ENCODE assay signal across 8 cellular contexts in genomic region chr17:42608692-42609181, GRCh38. TPM values are rescaled to one million over a fixed set of nuclear protein-coding genes. Genes with fewer than 3 reads are reported as not detected.
A peak's percentile ranks its signal among the peaks of the same experiment; 100 is the strongest.
DNase-seq lines count a peak whose midpoint lies in the region; ATAC-seq and TF ChIP-seq lines count a peak whose summit lies in the region.

No MANE protein-coding gene starts in this region.

- H3K27me3 Mint-ChIP-seq in Caco-2 (ENCODE audit: insufficient read depth, unreplicated experiment) (no peaks in the 10 kb centered on the region), immature natural killer cell (ENCODE audit: low read depth in 3 of 3) (peaks cover 8 to 14% (median 9%) of the 10 kb centered on the region in 3 donors)
- no peaks in the 10 kb centered on the region for H3K27me3 Mint-ChIP-seq in stimulated activated memory B cell treated with anti-CD40 and anti-IgM and Interleukin-4, amounts not matched to agents 10 μg/mL and 1 μg/mL and 100 μg/mL, for 72 hours

- H3K36me3 ChIP-seq in Caco-2 (ENCODE audit: control insufficient read depth, insufficient read depth, low read length) (no peaks in the 10 kb centered on the region), Loucy (ENCODE audit: insufficient read depth, low read length) (peaks cover 16% of the 10 kb centered on the region; the same call in 1 of the 2 replicates)

- H3K9me3 Mint-ChIP-seq in Caco-2 (ENCODE audit: unreplicated experiment) (no peaks in the 10 kb centered on the region), immature natural killer cell (no peaks in the 10 kb centered on the region)
- no peaks in the 10 kb centered on the region for H3K9me3 Mint-ChIP-seq in stimulated activated memory B cell treated with anti-CD40 and anti-IgM and Interleukin-4, amounts not matched to agents 10 μg/mL and 1 μg/mL and 100 μg/mL, for 72 hours

- peak overlapping the region; percentile 70 for H3K4me3 ChIP-seq in Caco-2 (ENCODE audit: low read depth, low read length)
- peak overlapping the region; percentile 90 for H3K4me3 ChIP-seq in Loucy (ENCODE audit: low read length, poor library complexity, severe bottlenecking)

- POLR2A ChIA-PET in Caco-2 (lab: Charles Lee): interaction anchor here (0.6 to 3.2 kb wide), 16 partner anchors 10 to 690 kb away, joined by 3 to 26 read pairs (median 5); partner anchors contain the start of genes EZH1, PLEKHH3, PSMC3IP and RPL27

- H4K20me1 ChIP-seq in Loucy (ENCODE audit: insufficient read depth, low read length, poor library complexity, severe bottlenecking): peaks cover 18% of the 10 kb centered on the region

- peaks cover 13% of the 10 kb centered on the region for H3K4me1 Mint-ChIP-seq in Caco-2 (ENCODE audit: low read depth, unreplicated experiment)
- H3K4me1 Mint-ChIP-seq in immature natural killer cell: peaks cover 56 to 64% of the 10 kb centered on the region in 2 donors
- peaks cover 58% of the 10 kb centered on the region for H3K4me1 Mint-ChIP-seq in stimulated activated memory B cell treated with anti-CD40 and anti-IgM and Interleukin-4, amounts not matched to agents 10 μg/mL and 1 μg/mL and 100 μg/mL, for 72 hours

- H3K36me3 Mint-ChIP-seq in Caco-2 (ENCODE audit: insufficient read depth, unreplicated experiment) (peaks cover 22% of the 10 kb centered on the region), immature natural killer cell (peaks cover 0 to 18% (median 0%) of the 10 kb centered on the region in 3 donors)
- H3K36me3 Mint-ChIP-seq in stimulated activated memory B cell treated with anti-CD40 and anti-IgM and Interleukin-4, amounts not matched to agents 10 μg/mL and 1 μg/mL and 100 μg/mL, for 72 hours: peaks cover 20% of the 10 kb centered on the region

- TF ChIP-seq CTCF in Caco-2 (IDR thresholded peaks at IDR 0.05; ENCODE audit: insufficient read depth in 1 of 2, low read depth in 1 of 2, low read length in 1 of 2, severe bottlenecking in 1 of 2, unreplicated experiment in 1 of 2) (no peak), Loucy (conservative IDR thresholded peaks at IDR 0.05; ENCODE audit: low read length) (no peak; the same call in 1 of the 2 replicates)

- H3K79me2 ChIP-seq in Loucy (ENCODE audit: insufficient read depth, low read length): peaks cover 76% of the 10 kb centered on the region

- H3K4me1 ChIP-seq in Caco-2 (peaks cover 6% of the 10 kb centered on the region; the same call in 1 of the 2 replicates), Loucy (ENCODE audit: insufficient read depth, low read length, poor library complexity, severe bottlenecking) (peaks cover 23% of the 10 kb centered on the region)

- H3K9me2 ChIP-seq in Loucy (replicated peaks; ENCODE audit: low read depth, low read length): no peaks in the 10 kb centered on the region

- CTCF ChIA-PET in Caco-2 (lab: Charles Lee): interaction anchor here (0.6 to 3.3 kb wide), 11 partner anchors 8 to 389 kb away, joined by 3 to 37 read pairs (median 4); partner anchors contain the start of genes BECN1, PLEKHH3, PSMC3IP and RPL27

- peak overlapping the region; percentile 77 for H2AFZ ChIP-seq in Loucy (ENCODE audit: low read length)

- H3K27ac Mint-ChIP-seq in Caco-2 (ENCODE audit: unreplicated experiment) (peak overlapping the region; percentile 77), immature natural killer cell (peak overlapping the region; percentile 94 to 100 (median 98))
- H3K27ac Mint-ChIP-seq in stimulated activated memory B cell treated with anti-CD40 and anti-IgM and Interleukin-4, amounts not matched to agents 10 μg/mL and 1 μg/mL and 100 μg/mL, for 72 hours: peak overlapping the region; percentile 92

- ATAC-seq in GM21528 (IDR thresholded peaks at IDR 0.05; ENCODE audit: low FRiP score, unreplicated experiment) (peak; percentile 42), HG03520 (IDR thresholded peaks at IDR 0.05; ENCODE audit: unreplicated experiment) (no peak)
- ATAC-seq in stimulated activated memory B cell treated with anti-CD40 and anti-IgM and Interleukin-4, amounts not matched to agents 10 μg/mL and 1 μg/mL and 100 μg/mL, for 72 hours: peak; percentile 70

- no peak for DNase-seq in Caco-2
- DNase-seq in immature natural killer cell: peak in 1 of 3 donors; percentile 31
- no peak for DNase-seq in GOT3 (lab: John Stamatoyannopoulos, UW)

- peak overlapping the region; percentile 90 for H3K27ac ChIP-seq in angular gyrus (ENCODE audit: low read depth, low read length)

- H3K9ac ChIP-seq in Loucy (ENCODE audit: low read depth, low read length, poor library complexity, severe bottlenecking): peak overlapping the region; percentile 86

- H3K9me3 ChIP-seq in Caco-2 (no peaks in the 10 kb centered on the region), Loucy (ENCODE audit: insufficient read depth, low read depth, low read length) (no peaks in the 10 kb centered on the region)

- intact Hi-C loops in Caco-2 (cut with micrococcal nuclease; ENCODE audit: unreplicated experiment): loop anchor here (1.0 to 2.0 kb wide), 2 partner anchors 30 to 69 kb away; no protein-coding TSS in a partner anchor

- H3K4me2 ChIP-seq in Loucy (ENCODE audit: low read depth, low read length, poor library complexity, severe bottlenecking): peak overlapping the region; percentile 75

- H3K4me3 Mint-ChIP-seq in Caco-2 (ENCODE audit: unreplicated experiment) (peak overlapping the region; percentile 90), immature natural killer cell (peak overlapping the region; percentile 99 to 100 (median 100))
- H3K4me3 Mint-ChIP-seq in stimulated activated memory B cell treated with anti-CD40 and anti-IgM and Interleukin-4, amounts not matched to agents 10 μg/mL and 1 μg/mL and 100 μg/mL, for 72 hours: peak overlapping the region; percentile 99

- H3K27me3 ChIP-seq in Caco-2 (replicated peaks; ENCODE audit: control insufficient read depth, insufficient read depth, low read length) (no peaks in the 10 kb centered on the region), Loucy (ENCODE audit: insufficient read depth, low read length, poor library complexity, severe bottlenecking) (no peaks in the 10 kb centered on the region)

- BruUV-seq in Caco-2 (replicated peaks; lab: Mats Ljungman, UMichigan): no TSS peak

- no peaks in the 10 kb centered on the region for H3F3A ChIP-seq in Loucy (ENCODE audit: low read depth)

RNA-seq across cellular contexts. Expression of gene RETREG3, which starts 0.4 kb away (rescaled TPM):
- 58.6 and 59.0 TPM in 2 replicates for total RNA-seq in Caco-2 (2022)
- polyA plus RNA-seq in immature natural killer cell: 100 to 1,000 TPM; 132 to 168 (median 133) TPM

RNA-seq across cellular contexts. Expression of gene TUBG1, which starts 0.7 kb away (rescaled TPM):
- 108 and 112 TPM in 2 replicates for total RNA-seq in Caco-2 (2022)
- polyA plus RNA-seq in immature natural killer cell: 10 to 100 TPM in 2 of 3 donors, 1 to 10 TPM in 1; 6.0 to 16.9 (median 10.9) TPM

RNA-seq across cellular contexts. Expression of gene PSMC3IP, which starts 31.2 kb away (rescaled TPM):
- total RNA-seq in Caco-2 (2022): 24.7 and 25.2 TPM in 2 replicates
- polyA plus RNA-seq in immature natural killer cell: 1 to 10 TPM in 2 of 3 donors, under 1 TPM in 1; 0.91 to 3.0 (median 1.5) TPM

RNA-seq across cellular contexts. Expression of gene MLX, which starts 41.8 kb away (rescaled TPM):
- 37.5 and 41.2 TPM in 2 replicates for total RNA-seq in Caco-2 (2022)
- polyA plus RNA-seq in immature natural killer cell: 10 to 100 TPM; 25.0 to 41.0 (median 30.5) TPM

RNA-seq across cellular contexts. Expression of gene COASY, which starts 46.8 kb away (rescaled TPM):
- 128 and 138 TPM in 2 replicates for total RNA-seq in Caco-2 (2022)
- 100 to 1,000 TPM in 1 of 3 donors, 10 to 100 TPM in 2; 54.1 to 136 (median 72.5) TPM for polyA plus RNA-seq in immature natural killer cell
